Comparison of ENCODE assay signal across 11 cellular contexts in the genomic region with DNA sequence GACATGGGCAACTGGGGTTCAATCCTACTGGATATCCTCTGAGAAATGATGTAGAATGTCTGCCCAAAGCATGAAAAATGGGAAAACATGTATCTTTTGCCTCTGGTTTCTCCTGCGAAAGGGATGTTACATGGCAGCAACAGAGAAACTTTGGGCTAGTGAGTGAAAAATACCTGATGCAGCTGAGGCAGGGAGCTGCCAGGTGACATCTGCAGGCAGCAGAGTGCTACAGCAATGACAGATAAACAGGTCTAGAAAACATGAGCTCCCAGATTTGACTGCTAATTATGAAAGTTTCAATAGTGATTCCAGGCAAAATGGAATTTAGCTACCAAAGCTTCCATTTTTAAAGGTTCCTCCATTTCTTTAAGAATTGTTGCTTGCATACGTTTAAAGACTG. TPM values are rescaled to one million over a fixed set of nuclear protein-coding genes. Genes with fewer than 3 reads are reported as not detected.
DNase-seq lines count a peak whose midpoint lies in the region; FAIRE-seq and TF ChIP-seq lines count a peak whose summit lies in the region.
"Had no signal": no experiment of that assay in that cellular context is flagged by ENCODE, and none has a peak within 500 bp of the region (broad histone marks: within the 10 kb centered on the region; RNA-seq: fewer than 3 reads in every experiment).

No MANE protein-coding gene starts in this region.

- H3K36me3 ChIP-seq in endothelial cell of umbilical vein (ENCODE audit: control insufficient read depth in 2 of 2, extremely low read depth in 1 of 2, insufficient read depth in 2 of 2, low read length in 2 of 2) = no peaks in the 10 kb centered on the region
- H3K36me3 ChIP-seq in small intestine (ENCODE audit: control insufficient read depth in 2 of 2, insufficient read depth in 2 of 2, low read length in 2 of 2) = no peaks in the 10 kb centered on the region
- H3K36me3 ChIP-seq in CD8-positive, alpha-beta memory T cell (ENCODE audit: insufficient read depth, low read length) = no peaks in the 10 kb centered on the region

- H3K4me2 ChIP-seq in endothelial cell of umbilical vein (ENCODE audit: insufficient read depth, low read length) = no peak overlapping the region

- no peaks in the 10 kb centered on the region for H3K36me3 Mint-ChIP-seq in CD8-positive, alpha-beta memory T cell

- no peak overlapping the region for H3K27ac Mint-ChIP-seq in CD8-positive, alpha-beta memory T cell
- H3K27ac Mint-ChIP-seq: CD4-positive, alpha-beta T cell had no signal

- no TSS peak for BruUV-seq in endothelial cell of umbilical vein (replicated peaks; lab: Mats Ljungman, UMichigan)

- H3K27me3 Mint-ChIP-seq in CD8-positive, alpha-beta memory T cell = peaks cover 10% of the 10 kb centered on the region in 2 donors

- peaks cover 1% of the 10 kb centered on the region for H3K79me2 ChIP-seq in endothelial cell of umbilical vein (ENCODE audit: control insufficient read depth, insufficient read depth, low read length)

- no peak for FAIRE-seq in endothelial cell of umbilical vein (lab: Jason Lieb, UNC)
- FAIRE-seq in small intestine (lab: Jason Lieb, UNC) = no peak

- no peaks in the 10 kb centered on the region for H3K27me3 ChIP-seq in endothelial cell of umbilical vein (ENCODE audit: control insufficient read depth in 2 of 2, insufficient read depth in 2 of 2, low read length in 2 of 2)
- no peaks in the 10 kb centered on the region for H3K27me3 ChIP-seq in small intestine (ENCODE audit: control insufficient read depth in 2 of 2, insufficient read depth in 2 of 2, low read length in 2 of 2)
- no peaks in the 10 kb centered on the region for H3K27me3 ChIP-seq in CD8-positive, alpha-beta memory T cell (ENCODE audit: insufficient read depth, low read length, poor library complexity, severe bottlenecking)

- TF ChIP-seq POLR2A in endothelial cell of umbilical vein (IDR thresholded peaks at IDR 0.05; ENCODE audit: low read depth, low read length) = no peak

- WGBS in small intestine, 3 donors = 57 to 70% (median 58%) methylated on average over 2 of the region's 2 CpGs

- H3K27ac ChIP-seq in endothelial cell of umbilical vein (ENCODE audit: insufficient read depth, low read depth, low read length) (no peak overlapping the region), small intestine (ENCODE audit: low read depth in 1 of 2, low read length in 1 of 2) (no peak overlapping the region)
- H3K27ac ChIP-seq in CD8-positive, alpha-beta memory T cell (ENCODE audit: low read depth, low read length) = no peak overlapping the region

- H3K4me3 Mint-ChIP-seq in CD8-positive, alpha-beta memory T cell = no peak overlapping the region
- H3K4me3 Mint-ChIP-seq: CD4-positive, alpha-beta T cell had no signal

- no peak overlapping the region for H3K9ac ChIP-seq in endothelial cell of umbilical vein (replicated peaks; ENCODE audit: extremely low read depth, insufficient read depth, low read length)

- POLR2A ChIA-PET in endothelial cell of umbilical vein (lab: Charles Lee) = interaction anchor here (0.5 kb wide), 1 partner anchor 8 kb away, joined by 5 read pairs; no protein-coding TSS in a partner anchor
- POLR2A ChIA-PET in CD8-positive, alpha-beta memory T cell (lab: Charles Lee) = no interaction called here

- intact Hi-C loops in endothelial cell of umbilical vein (cut with micrococcal nuclease) = loop anchor here (10.0 kb wide), 1 partner anchor 230 kb away; a partner anchor contains a TSS

- no peaks in the 10 kb centered on the region for H4K20me1 ChIP-seq in endothelial cell of umbilical vein (replicated peaks; ENCODE audit: control insufficient read depth, extremely low read depth, insufficient read depth, low read length)

- peaks cover 0 to 6% (median 2%) of the 10 kb centered on the region in 5 donors for H3K9me3 Mint-ChIP-seq in CD8-positive, alpha-beta memory T cell
- H3K9me3 Mint-ChIP-seq: CD4-positive, alpha-beta T cell had no signal

- DNase-seq in NCI-H2196 (lab: John Stamatoyannopoulos, UW; ENCODE audit: unreplicated experiment) (peak; percentile 3), NCI-H2196 treated with DMSO at 0.1 percent for 48 hours (lab: John Stamatoyannopoulos, UW; ENCODE audit: unreplicated experiment) (no peak), NAMALWA (ENCODE audit: low spot score) (peak; percentile 32), endothelial cell of umbilical vein (ENCODE audit: low read depth, low spot score) (peak; percentile 18), small intestine (peak; percentile 32), NCI-H2029 (lab: John Stamatoyannopoulos, UW) (no peak), mesenteric fat pad (ENCODE audit: low spot score) (no peak)
- no peak for DNase-seq in CD8-positive, alpha-beta memory T cell
- DNase-seq: CD4-positive, alpha-beta T cell; glutamatergic neuron; stimulated activated CD4-positive, alpha-beta T cell treated with anti-CD3 and anti-CD28 coated beads, Interleukin-1b, Interleukin-23, amount 100 ng/mL, for 48 hours had no signal

- H3K4me3 ChIP-seq in endothelial cell of umbilical vein (replicated peaks in 1 of 3; ENCODE audit: insufficient read depth in 1 of 3, low read depth in 1 of 3, low read length in 3 of 3) = no peak overlapping the region
- H3K4me3 ChIP-seq in small intestine (ENCODE audit: low read depth in 1 of 2, low read length in 2 of 2) = no peak overlapping the region
- no peak overlapping the region for H3K4me3 ChIP-seq in CD8-positive, alpha-beta memory T cell (ENCODE audit: low read length)

- dilution Hi-C loops in endothelial cell of umbilical vein (cut with MboI; ENCODE audit: extremely low pct_ligation_motif_present, low sequenced_read_pairs) = no loop called here

- no peaks in the 10 kb centered on the region for H3K4me1 Mint-ChIP-seq in CD8-positive, alpha-beta memory T cell

- H3K4me1 ChIP-seq in endothelial cell of umbilical vein (ENCODE audit: control insufficient read depth, extremely low read depth, insufficient read depth, low read length) (peaks cover 8% of the 10 kb centered on the region), small intestine (ENCODE audit: control insufficient read depth in 2 of 2, insufficient read depth in 1 of 2, low read depth in 1 of 2, low read length in 1 of 2) (no peaks in the 10 kb centered on the region)
- no peaks in the 10 kb centered on the region for H3K4me1 ChIP-seq in CD8-positive, alpha-beta memory T cell (ENCODE audit: insufficient read depth, low read length)

- CTCF ChIA-PET in endothelial cell of umbilical vein (lab: Charles Lee) = interaction anchor here (0.6 to 4.3 kb wide), 32 partner anchors 8 to 271 kb away, joined by 3 to 26 read pairs (median 4); a partner anchor contains a TSS
- CTCF ChIA-PET in CD8-positive, alpha-beta memory T cell (lab: Charles Lee) = no interaction called here

- H3K9me1 ChIP-seq in endothelial cell of umbilical vein (replicated peaks; ENCODE audit: control insufficient read depth, extremely low read depth, insufficient read depth, low read length) = no peaks in the 10 kb centered on the region

- no peaks in the 10 kb centered on the region for H3K9me3 ChIP-seq in endothelial cell of umbilical vein (replicated peaks; ENCODE audit: control insufficient read depth, insufficient read depth, low read length)
- no peaks in the 10 kb centered on the region for H3K9me3 ChIP-seq in small intestine (ENCODE audit: control insufficient read depth, low read depth)
- no peaks in the 10 kb centered on the region for H3K9me3 ChIP-seq in CD8-positive, alpha-beta memory T cell (ENCODE audit: low read length)

- TF ChIP-seq CTCF in endothelial cell of umbilical vein (IDR thresholded peaks at IDR 0.05; ENCODE audit: extremely low read depth in 1 of 2, insufficient read depth in 1 of 2, low read depth in 1 of 2, low read length in 2 of 2) = peak; percentile 10 to 31

- H2AFZ ChIP-seq in endothelial cell of umbilical vein (ENCODE audit: low read depth, low read length) = no peak overlapping the region

RNA-seq across cellular contexts. Expression of a gene that starts 4.8 kb away (rescaled TPM):
- total RNA-seq in endothelial cell of umbilical vein (9.0 and 20.0 TPM in 2 replicates), mesenteric fat pad (9.5 TPM)
- polyA plus RNA-seq in endothelial cell of umbilical vein (26.7 and 36.0 TPM in 2 replicates), small intestine (10 to 100 TPM in 2 of 3 donors, 1 to 10 TPM in 1; 2.9 to 13.8 (median 12.7) TPM)
- polyA plus RNA-seq in endothelial cell of umbilical vein (2011; cell fraction: cytosol; rRNA removed) = 44.6 and 62.9 TPM in 2 replicates
- 23.8 and 27.9 TPM in 2 replicates for polyA plus RNA-seq in endothelial cell of umbilical vein (2011; cell fraction: nucleus; rRNA removed)
- polyA plus RNA-seq in endothelial cell of umbilical vein (2012) = 44.9 and 91.9 TPM in 2 replicates
- 2.7 and 5.6 TPM in 2 replicates for polyA minus RNA-seq in endothelial cell of umbilical vein
- not detected for polyA minus RNA-seq in endothelial cell of umbilical vein (2011; cell fraction: cytosol; rRNA and poly(A)+ RNA removed)
- polyA minus RNA-seq in endothelial cell of umbilical vein (2011; cell fraction: nucleus; rRNA and poly(A)+ RNA removed) = 4.0 and 6.7 TPM in 2 replicates
- total RNA-seq in CD8-positive, alpha-beta memory T cell = not detected
- polyA plus RNA-seq in CD8-positive, alpha-beta memory T cell = not detected
- total RNA-seq: CD4-positive, alpha-beta T cell had no signal

RNA-seq across cellular contexts. Expression of a gene that starts 11.3 kb away (rescaled TPM):
- total RNA-seq in endothelial cell of umbilical vein (not detected in 2 replicates), mesenteric fat pad (not detected)
- polyA plus RNA-seq in endothelial cell of umbilical vein (not detected in 2 replicates), small intestine (not detected)
- 0.31 TPM in 1 of 2 replicates, not detected in the other for polyA plus RNA-seq in endothelial cell of umbilical vein (2011; cell fraction: cytosol; rRNA removed)
- not detected in 2 replicates for polyA plus RNA-seq in endothelial cell of umbilical vein (2011; cell fraction: nucleus; rRNA removed)
- not detected in 2 replicates for polyA plus RNA-seq in endothelial cell of umbilical vein (2012)
- polyA minus RNA-seq in endothelial cell of umbilical vein = not detected in 2 replicates
- not detected for polyA minus RNA-seq in endothelial cell of umbilical vein (2011; cell fraction: cytosol; rRNA and poly(A)+ RNA removed)
- polyA minus RNA-seq in endothelial cell of umbilical vein (2011; cell fraction: nucleus; rRNA and poly(A)+ RNA removed) = not detected in 2 replicates
- total RNA-seq in CD8-positive, alpha-beta memory T cell = not detected
- polyA plus RNA-seq in CD8-positive, alpha-beta memory T cell = not detected
- total RNA-seq: CD4-positive, alpha-beta T cell had no signal

RNA-seq across cellular contexts. Expression of a gene that starts 27.9 kb away (rescaled TPM):
- total RNA-seq in endothelial cell of umbilical vein (0.25 and 1.2 TPM in 2 replicates), mesenteric fat pad (0.45 TPM)
- polyA plus RNA-seq in endothelial cell of umbilical vein (0.78 and 0.81 TPM in 2 replicates), small intestine (1 to 10 TPM in 2 of 3 donors, not detected in 1; 1.6 to 5.9 TPM)
- 0.59 and 1.0 TPM in 2 replicates for polyA plus RNA-seq in endothelial cell of umbilical vein (2011; cell fraction: cytosol; rRNA removed)
- 0.32 and 0.43 TPM in 2 replicates for polyA plus RNA-seq in endothelial cell of umbilical vein (2011; cell fraction: nucleus; rRNA removed)
- polyA plus RNA-seq in endothelial cell of umbilical vein (2012) = 3.5 and 4.3 TPM in 2 replicates
- polyA minus RNA-seq in endothelial cell of umbilical vein = 0.19 TPM in 1 of 2 replicates, not detected in the other
- not detected for polyA minus RNA-seq in endothelial cell of umbilical vein (2011; cell fraction: cytosol; rRNA and poly(A)+ RNA removed)
- polyA minus RNA-seq in endothelial cell of umbilical vein (2011; cell fraction: nucleus; rRNA and poly(A)+ RNA removed) = not detected in 2 replicates
- total RNA-seq in CD8-positive, alpha-beta memory T cell = not detected
- polyA plus RNA-seq in CD8-positive, alpha-beta memory T cell = not detected
- total RNA-seq: CD4-positive, alpha-beta T cell had no signal

Comparison
In these comparisons a context has a peak if more than half of its experiments do, and no peak if none do; other contexts are left out.
1. DNase-seq: peak in NCI-H2196 (single experiment), NAMALWA (single experiment), endothelial cell of umbilical vein (single experiment) and small intestine (single experiment); none in NCI-H2196 treated with DMSO at 0.1 percent for 48 hours (single experiment), NCI-H2029 (single experiment), CD8-positive, alpha-beta memory T cell (0 of 5) and mesenteric fat pad (single experiment).